ENCODE assay signal across 18 cellular contexts in genomic region chr14:24713404-24713803, GRCh38.
DNase-seq lines count a peak whose midpoint lies in the region; ATAC-seq and TF ChIP-seq lines count a peak whose summit lies in the region.
"Had no signal": no experiment of that assay in that cellular context is flagged by ENCODE, and none has a peak within 500 bp of the region (broad histone marks: within the 10 kb centered on the region; RNA-seq: fewer than 3 reads in every experiment).

No MANE protein-coding gene starts in this region.

- no peaks in the 10 kb centered on the region for H3K9me3 ChIP-seq in HAP-1
- no peaks in the 10 kb centered on the region for H3K9me3 ChIP-seq in neural progenitor cell (ENCODE audit: low read depth)
- H3K9me3 ChIP-seq: esophagus squamous epithelium, tibial artery had no signal

- H3K9ac ChIP-seq in neural progenitor cell = no peak overlapping the region

- no peaks in the 10 kb centered on the region for H3K27me3 ChIP-seq in HAP-1 (ENCODE audit: low read depth)
- no peaks in the 10 kb centered on the region for H3K27me3 ChIP-seq in neural progenitor cell

- no peak overlapping the region for H3K27ac Mint-ChIP-seq in neural progenitor cell
- H3K27ac Mint-ChIP-seq: T-cell had no signal

- TF ChIP-seq CTCF in neural progenitor cell (IDR thresholded peaks at IDR 0.05) = no peak

- H3K4me1 ChIP-seq in HAP-1 (no peaks in the 10 kb centered on the region), neural progenitor cell (no peaks in the 10 kb centered on the region)
- H3K4me1 ChIP-seq: esophagus squamous epithelium, tibial artery had no signal

- H2AFZ ChIP-seq in neural progenitor cell (replicated peaks) = no peak overlapping the region

- H3K27ac ChIP-seq in neural progenitor cell = no peak overlapping the region
- H3K27ac ChIP-seq: C4-2B, esophagus squamous epithelium, tibial artery had no signal

- H3K36me3 ChIP-seq in HAP-1 (replicated peaks) = no peaks in the 10 kb centered on the region
- H3K36me3 ChIP-seq in neural progenitor cell = no peaks in the 10 kb centered on the region
- H3K36me3 ChIP-seq: esophagus squamous epithelium, tibial artery had no signal

- H3F3A ChIP-seq in neural progenitor cell (ENCODE audit: low read depth) = no peaks in the 10 kb centered on the region

- no peaks in the 10 kb centered on the region for H4K20me1 ChIP-seq in neural progenitor cell (ENCODE audit: low read depth)

- no peak overlapping the region for H3K4me3 Mint-ChIP-seq in neural progenitor cell
- H3K4me3 Mint-ChIP-seq: central memory CD8-positive, alpha-beta T cell; T-cell had no signal

- in situ Hi-C loops in HAP-1 (cut with MboI; ENCODE audit: low sequenced_read_pairs) = no loop called here

- H3K9me3 Mint-ChIP-seq in neural progenitor cell = no peaks in the 10 kb centered on the region
- H3K9me3 Mint-ChIP-seq: central memory CD8-positive, alpha-beta T cell; T-cell had no signal

- H3K4me1 Mint-ChIP-seq in neural progenitor cell = peaks cover 9% of the 10 kb centered on the region
- H3K4me1 Mint-ChIP-seq: central memory CD8-positive, alpha-beta T cell had no signal

- no peak overlapping the region for H3K4me3 ChIP-seq in HAP-1
- no peak overlapping the region for H3K4me3 ChIP-seq in neural progenitor cell
- H3K4me3 ChIP-seq: esophagus squamous epithelium, tibial artery had no signal

- no peaks in the 10 kb centered on the region for H3K36me3 Mint-ChIP-seq in neural progenitor cell
- H3K36me3 Mint-ChIP-seq: T-cell had no signal

- ATAC-seq in GM18498 (IDR thresholded peaks at IDR 0.05; ENCODE audit: unreplicated experiment) (peak; percentile 68), GM19351 (IDR thresholded peaks at IDR 0.05; ENCODE audit: unreplicated experiment) (peak; percentile 74), HG02759 (IDR thresholded peaks at IDR 0.05; ENCODE audit: unreplicated experiment) (peak; percentile 67), HG03571 (IDR thresholded peaks at IDR 0.05; ENCODE audit: unreplicated experiment) (peak; percentile 55), HG03439 (IDR thresholded peaks at IDR 0.05; ENCODE audit: unreplicated experiment) (no peak)
- ATAC-seq: T-cell had no signal

- H3K4me2 ChIP-seq in neural progenitor cell = no peak overlapping the region

- no peaks in the 10 kb centered on the region for H3K79me2 ChIP-seq in neural progenitor cell (ENCODE audit: low read depth)

- H3K27me3 Mint-ChIP-seq in neural progenitor cell (ENCODE audit: insufficient read depth, low read depth) = peaks cover 6% of the 10 kb centered on the region
- H3K27me3 Mint-ChIP-seq: central memory CD8-positive, alpha-beta T cell had no signal

- DNase-seq in HAP-1 (ENCODE audit: low spot score in 2 of 2) (no peak), neural progenitor cell (ENCODE audit: low spot score) (no peak), OCI-M1 (lab: John Stamatoyannopoulos, UW) (no peak)
- DNase-seq: activated naive CD4-positive, alpha-beta T cell treated with Interleukin-2 at 50 U/mL for 16 hours; esophagus squamous epithelium; KG1; NCI-H1105; NCI-H2081 treated with DMSO at 0.1 percent for 48 hours; Right ventricle myocardium superior; T-cell; tibial artery had no signal
